Comparison of ENCODE assay signal across 10 cellular contexts in genomic region chr15:59686389-59686788, GRCh38. TPM values are rescaled to one million over a fixed set of nuclear protein-coding genes. Genes with fewer than 3 reads are reported as not detected.
A peak's percentile ranks its signal among the peaks of the same experiment; 100 is the strongest.
DNase-seq lines count a peak whose midpoint lies in the region; ATAC-seq, FAIRE-seq and TF ChIP-seq lines count a peak whose summit lies in the region.
"Had no signal": no experiment of that assay in that cellular context is flagged by ENCODE, and none has a peak within 500 bp of the region (broad histone marks: within the 10 kb centered on the region; RNA-seq: fewer than 3 reads in every experiment).

No MANE protein-coding gene starts in this region.

- TF ChIP-seq EP300 in HepG2 (IDR thresholded peaks at IDR 0.05; ENCODE audit: low read depth in 2 of 2, low read length in 2 of 2), result no peak
- no peak for TF ChIP-seq EP300 in HepG2 (CRISPR knock-in tag; IDR thresholded peaks at IDR 0.05; ENCODE audit: borderline replicate concordance)

- POLR2A ChIA-PET in A673 (lab: Charles Lee; ENCODE audit: low non-redundant PET) (no interaction called here), T-cell (lab: Charles Lee) (no interaction called here), HepG2 (lab: Yijun Ruan, JAX) (no interaction called here)

- H3K79me2 ChIP-seq in HepG2 (ENCODE audit: insufficient read depth, low read length), result peaks cover 63% of the 10 kb centered on the region

- TF ChIP-seq CTCF in A673 (conservative IDR thresholded peaks at IDR 0.05; ENCODE audit: low read depth, low read length) (no peak), HepG2 (CRISPR knock-in tag; IDR thresholded peaks at IDR 0.05) (no peak), omental fat pad (IDR thresholded peaks at IDR 0.05) (no peak)

- peaks cover 41% of the 10 kb centered on the region for H4K20me1 ChIP-seq in HepG2 (ENCODE audit: insufficient read depth, low read length)

- 94% methylated on average over 7 of the region's 7 CpGs for WGBS in HepG2 (ENCODE audit: low lambda C conversion rate)

- H3K9me3 ChIP-seq in A673 (ENCODE audit: low read depth, low read length, poor library complexity, severe bottlenecking) (no peaks in the 10 kb centered on the region), HepG2 (ENCODE audit: low read length) (no peaks in the 10 kb centered on the region)
- H3K9me3 ChIP-seq: heart left ventricle had no signal

- BruUV-seq in A673 (replicated peaks; lab: Mats Ljungman, UMichigan) (TSS peak; percentile 2), HepG2 (replicated peaks; lab: Mats Ljungman, UMichigan) (TSS peak; percentile 19)

- no peak overlapping the region for H2AFZ ChIP-seq in HepG2 (ENCODE audit: low read length)

- TF ChIP-seq POLR2A in HepG2 (IDR thresholded peaks at IDR 0.05; ENCODE audit: insufficient read depth in 1 of 2, low read depth in 2 of 2, low read length in 2 of 2), result no peak

- H3K4me2 ChIP-seq in HepG2 (ENCODE audit: low read depth, low read length), result peak overlapping the region; percentile 8; the same call in 1 of the 2 replicates

- TF ChIP-seq RAD21 in HepG2 (CRISPR knock-in tag; IDR thresholded peaks at IDR 0.05), result no peak

- intact Hi-C loops in A673 (cut with micrococcal nuclease; ENCODE audit: unreplicated experiment) (no loop called here), HepG2 (cut with micrococcal nuclease; ENCODE audit: unreplicated experiment) (no loop called here)

- no peak overlapping the region for H3K4me3 ChIP-seq in A673 (ENCODE audit: low read depth, low read length, poor library complexity, severe bottlenecking)
- no peak overlapping the region for H3K4me3 ChIP-seq in HepG2 (replicated peaks in 1 of 3; ENCODE audit: insufficient read depth in 1 of 3, low read depth in 2 of 3, low read length in 3 of 3)

- DNase-seq in A673 (ENCODE audit: low spot score), result no peak
- DNase-seq in T-cell, result peak in 1 of 34 experiments; percentile 7
- DNase-seq in HepG2 (ENCODE audit: low spot score), result no peak
- DNase-seq in omental fat pad (ENCODE audit: low spot score), result no peak
- no peak for DNase-seq in hippocampal formation (lab: John Stamatoyannopoulos, UW)
- DNase-seq: H7 had no signal

- H3K27me3 Mint-ChIP-seq in T-cell, result no peaks in the 10 kb centered on the region

- H3K4me1 ChIP-seq in A673 (ENCODE audit: insufficient read depth, low read length, poor library complexity, severe bottlenecking) (peaks cover 23% of the 10 kb centered on the region), HepG2 (ENCODE audit: insufficient read depth, low read length) (peaks cover 53% of the 10 kb centered on the region)

- ATAC-seq in GM18907 (IDR thresholded peaks at IDR 0.05; ENCODE audit: unreplicated experiment), result peak; percentile 31
- ATAC-seq in T-cell (replicated peaks in 1 of 4), result no peak
- no peak for ATAC-seq in HepG2
- no peak for ATAC-seq in omental fat pad (ENCODE audit: low FRiP score)
- no peak for ATAC-seq in HG02642 (IDR thresholded peaks at IDR 0.05; ENCODE audit: poor library complexity, unreplicated experiment)
- ATAC-seq in HG03565 (IDR thresholded peaks at IDR 0.05; ENCODE audit: unreplicated experiment), result no peak
- ATAC-seq: heart left ventricle had no signal

- H3K9ac ChIP-seq in HepG2 (ENCODE audit: insufficient read depth, low read depth, low read length), result no peak overlapping the region

- peaks cover 20% of the 10 kb centered on the region for H3K36me3 Mint-ChIP-seq in T-cell

- in situ Hi-C loops in HepG2 (cut with HindIII; ENCODE audit: extremely low pct_ligation_motif_present, low pct_unique_long_range_greater_than_20kb), result loop anchor here (25.0 kb wide), 1 partner anchor 776 kb away; no protein-coding TSS in a partner anchor

- H3K27ac Mint-ChIP-seq in T-cell, result peak overlapping the region; percentile 41 to 51

- CTCF ChIA-PET in A673 (lab: Charles Lee) (no interaction called here), T-cell (lab: Charles Lee) (no interaction called here), HepG2 (lab: Yijun Ruan, JAX; ENCODE audit: low intra/inter-chr PET ratio, low total read pairs) (no interaction called here)

- H3K27ac ChIP-seq in A673 (ENCODE audit: low read depth, low read length, poor library complexity, severe bottlenecking) (peak overlapping the region; percentile 17), HepG2 (ENCODE audit: extremely low read length, insufficient read depth, low read length) (no peak overlapping the region)

- H3K27me3 ChIP-seq in A673 (replicated peaks; ENCODE audit: insufficient read depth, low read depth, low read length, poor library complexity) (no peaks in the 10 kb centered on the region), HepG2 (ENCODE audit: control insufficient read depth in 1 of 2, insufficient read depth in 2 of 2, low read length in 2 of 2) (no peaks in the 10 kb centered on the region; a peak in 2 of 5 replicates)
- H3K27me3 ChIP-seq: heart left ventricle had no signal

- H3K36me3 ChIP-seq in A673 (ENCODE audit: insufficient read depth, low read length, poor library complexity, severe bottlenecking) (peaks cover 26% of the 10 kb centered on the region), HepG2 (replicated peaks in 1 of 2; ENCODE audit: control insufficient read depth in 1 of 2, insufficient read depth in 2 of 2, low read length in 2 of 2) (peaks cover 2 to 13% of the 10 kb centered on the region in 2 experiments; a peak in 4 of 5 replicates)

- H3K9me3 Mint-ChIP-seq in T-cell, result no peaks in the 10 kb centered on the region

- FAIRE-seq in HepG2 (lab: Jason Lieb, UNC), result no peak

- H3K4me3 Mint-ChIP-seq in T-cell, result peak overlapping the region; percentile 34 to 92 (median 46)

- H3K4me1 Mint-ChIP-seq in T-cell, result peaks cover 60 to 67% (median 66%) of the 10 kb centered on the region in 3 donors

TF ChIP-seq in HepG2, 621 proteins besides CTCF, POLR2A, EP300 and RAD21 (continues in another document):
- TF ChIP-seq ZNF782 (CRISPR knock-in tag; IDR thresholded peaks at IDR 0.05; ENCODE audit: borderline replicate concordance), result no peak
- no peak for TF ChIP-seq MEIS2 (CRISPR knock-in tag; IDR thresholded peaks at IDR 0.05)

RNA-seq across cellular contexts. Expression of gene BNIP2, which starts 2.7 kb away (rescaled TPM):
- total RNA-seq in A673 (2021) (58.1 and 59.3 TPM in 2 replicates), T-cell (10 to 100 TPM; 71.5 to 96.5 (median 79.5) TPM), HepG2 (2016; rRNA removed; fragmentation: Illumina TruSeq; extraction: Trizol) (55.1 and 57.6 TPM in 2 replicates), omental fat pad (100 to 1,000 TPM; 102 to 162 (median 132) TPM)
- total RNA-seq in HepG2 (2016; cell fraction: cytosol; rRNA removed; fragmentation: Illumina TruSeq; extraction: Trizol; ENCODE audit: low read depth), result 14.7 and 15.0 TPM in 2 replicates
- total RNA-seq in HepG2 (2016; cell fraction: insoluble cytoplasmic fraction; rRNA removed; fragmentation: Illumina TruSeq; extraction: Trizol), result 53.0 and 56.3 TPM in 2 replicates
- 19.6 and 21.1 TPM in 2 replicates for total RNA-seq in HepG2 (2016; cell fraction: membrane; rRNA removed; fragmentation: Illumina TruSeq; extraction: Trizol)
- 59.8 and 62.4 TPM in 2 replicates for total RNA-seq in HepG2 (2016; cell fraction: nucleus; rRNA removed; fragmentation: Illumina TruSeq; extraction: Trizol)
- 11.9 and 17.4 TPM in 2 replicates for polyA plus RNA-seq in HepG2 (2011; rRNA removed)
- polyA plus RNA-seq in HepG2 (2011; cell fraction: cytosol; rRNA removed), result 15.1 and 17.3 TPM in 2 replicates
- polyA plus RNA-seq in HepG2 (2011; cell fraction: nucleus; rRNA removed), result 20.7 and 22.5 TPM in 2 replicates
- 24.1 and 27.1 TPM in 2 replicates for polyA plus RNA-seq in HepG2 (2012)
- polyA plus RNA-seq in HepG2 (2016; cell fraction: cytosol; fragmentation: Illumina TruSeq; extraction: Trizol; ENCODE audit: low read depth), result 3.1 and 4.4 TPM in 2 replicates
- polyA plus RNA-seq in HepG2 (2016; cell fraction: insoluble cytoplasmic fraction; fragmentation: Illumina TruSeq; extraction: Trizol; ENCODE audit: low read depth), result 39.2 and 39.8 TPM in 2 replicates
- polyA plus RNA-seq in HepG2 (2016; cell fraction: membrane; fragmentation: Illumina TruSeq; extraction: Trizol; ENCODE audit: low read depth), result 11.3 and 11.4 TPM in 2 replicates
- polyA plus RNA-seq in HepG2 (2016; cell fraction: nucleus; fragmentation: Illumina TruSeq; extraction: Trizol; ENCODE audit: insufficient read depth, low read depth), result 64.4 and 67.5 TPM in 2 replicates
- 5.2 and 8.2 TPM in 2 replicates for polyA minus RNA-seq in HepG2 (2011; rRNA and poly(A)+ RNA removed; ENCODE audit: low replicate concordance)
- polyA minus RNA-seq in HepG2 (2011; cell fraction: cytosol; rRNA and poly(A)+ RNA removed), result 27.3 and 28.5 TPM in 2 replicates
- 69.1 and 79.8 TPM in 2 replicates for polyA minus RNA-seq in HepG2 (2011; cell fraction: nucleus; rRNA and poly(A)+ RNA removed)

RNA-seq across cellular contexts. Expression of gene GTF2A2, which starts 29.1 kb away (rescaled TPM):
- total RNA-seq in A673 (2021) (209 and 230 TPM in 2 replicates), T-cell (10 to 100 TPM; 44.1 to 70.6 (median 53.3) TPM), HepG2 (2016; rRNA removed; fragmentation: Illumina TruSeq; extraction: Trizol) (106 and 118 TPM in 2 replicates), omental fat pad (10 to 100 TPM; 22.4 to 38.6 (median 28.7) TPM)
- total RNA-seq in HepG2 (2016; cell fraction: cytosol; rRNA removed; fragmentation: Illumina TruSeq; extraction: Trizol; ENCODE audit: low read depth), result 74.1 and 118 TPM in 2 replicates
- total RNA-seq in HepG2 (2016; cell fraction: insoluble cytoplasmic fraction; rRNA removed; fragmentation: Illumina TruSeq; extraction: Trizol), result 109 and 142 TPM in 2 replicates
- total RNA-seq in HepG2 (2016; cell fraction: membrane; rRNA removed; fragmentation: Illumina TruSeq; extraction: Trizol), result 141 and 182 TPM in 2 replicates
- 39.0 and 52.5 TPM in 2 replicates for total RNA-seq in HepG2 (2016; cell fraction: nucleus; rRNA removed; fragmentation: Illumina TruSeq; extraction: Trizol)
- polyA plus RNA-seq in HepG2 (2011; rRNA removed), result 23.3 and 24.4 TPM in 2 replicates
- 24.7 and 43.0 TPM in 2 replicates for polyA plus RNA-seq in HepG2 (2011; cell fraction: cytosol; rRNA removed)
- polyA plus RNA-seq in HepG2 (2011; cell fraction: nucleus; rRNA removed), result 5.5 and 6.4 TPM in 2 replicates
- 44.4 and 55.1 TPM in 2 replicates for polyA plus RNA-seq in HepG2 (2012)
- polyA plus RNA-seq in HepG2 (2016; cell fraction: cytosol; fragmentation: Illumina TruSeq; extraction: Trizol; ENCODE audit: low read depth), result 234 and 380 TPM in 2 replicates
- polyA plus RNA-seq in HepG2 (2016; cell fraction: insoluble cytoplasmic fraction; fragmentation: Illumina TruSeq; extraction: Trizol; ENCODE audit: low read depth), result 194 and 206 TPM in 2 replicates
- 203 and 294 TPM in 2 replicates for polyA plus RNA-seq in HepG2 (2016; cell fraction: membrane; fragmentation: Illumina TruSeq; extraction: Trizol; ENCODE audit: low read depth)
- 80.3 and 80.7 TPM in 2 replicates for polyA plus RNA-seq in HepG2 (2016; cell fraction: nucleus; fragmentation: Illumina TruSeq; extraction: Trizol; ENCODE audit: insufficient read depth, low read depth)
- polyA minus RNA-seq in HepG2 (2011; rRNA and poly(A)+ RNA removed; ENCODE audit: low replicate concordance), result 2.4 and 16.3 TPM in 2 replicates
- 10.3 and 16.3 TPM in 2 replicates for polyA minus RNA-seq in HepG2 (2011; cell fraction: cytosol; rRNA and poly(A)+ RNA removed)
- polyA minus RNA-seq in HepG2 (2011; cell fraction: nucleus; rRNA and poly(A)+ RNA removed), result 8.7 and 12.1 TPM in 2 replicates
